In the genomic region with DNA sequence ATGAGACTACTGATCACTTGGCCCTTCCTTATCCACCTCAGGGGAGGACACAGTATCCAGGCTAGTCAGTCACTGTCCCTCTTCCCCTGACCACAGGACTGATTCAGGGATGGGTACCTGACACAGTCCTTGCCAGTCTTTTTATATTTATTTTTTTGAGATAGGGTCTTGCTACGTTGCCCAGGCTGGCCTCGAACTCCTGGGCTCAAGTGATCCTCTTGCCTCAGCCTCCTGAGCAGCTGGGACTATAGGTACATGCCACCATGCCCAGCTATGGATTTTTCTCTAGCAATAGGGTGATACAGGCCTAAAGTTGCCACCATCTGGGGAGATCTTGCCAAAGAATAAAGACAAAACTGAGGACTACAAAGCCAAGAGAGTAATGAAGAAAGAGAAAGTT, we compare ENCODE assay signal across 27 cellular contexts. TPM values are rescaled to one million over a fixed set of nuclear protein-coding genes. Genes with fewer than 3 reads are reported as not detected.
DNase-seq lines count a peak whose midpoint lies in the region; ATAC-seq, FAIRE-seq and TF ChIP-seq lines count a peak whose summit lies in the region.
"Had no signal": no experiment of that assay in that cellular context is flagged by ENCODE, and none has a peak within 500 bp of the region (broad histone marks: within the 10 kb centered on the region; RNA-seq: fewer than 3 reads in every experiment).

No MANE protein-coding gene starts in this region.

- DNase-seq in K562 (ENCODE audit: extremely low read depth in 1 of 4, low spot score in 3 of 4): no peak
- DNase-seq in endodermal cell: peak; percentile 4
- no peak for DNase-seq in GM12891 (ENCODE audit: insufficient read length, low spot score)
- no peak for DNase-seq in islet precursor cell
- no peak for DNase-seq in GDM1 (lab: John Stamatoyannopoulos, UW)
- DNase-seq: 8988T; ACHN; BE2C; C1 segment of cervical spinal cord; CD4-positive, alpha-beta memory T cell; CD4-positive, CD25-positive, alpha-beta regulatory T cell; CD8-positive, alpha-beta memory T cell; COR-L47; DMS 273 treated with DMSO at 0.1 percent for 48 hours; DMS153; DMS53; DMS79; DND-41; EL; GF-D8 had no signal

- BruUV-seq in K562 (replicated peaks; lab: Mats Ljungman, UMichigan): no TSS peak

- H3K27me3 ChIP-seq in K562 (ENCODE audit: control insufficient read depth in 2 of 2, insufficient read depth in 2 of 2, low read length in 2 of 2) (peaks cover 19 to 35% of the 10 kb centered on the region in 2 experiments), endodermal cell (ENCODE audit: control insufficient read depth, insufficient read depth, low read length, poor library complexity, severe bottlenecking) (no peaks in the 10 kb centered on the region)
- H3K27me3 ChIP-seq: BE2C had no signal

- TF ChIP-seq CTCF in HEK293 (tag by site-specific recombination; IDR thresholded peaks at IDR 0.05) (no peak), VCaP (conservative IDR thresholded peaks at IDR 0.05) (no peak), K562 (IDR thresholded peaks at IDR 0.05 in 2 of 3, conservative IDR thresholded peaks at IDR 0.05 in 1 of 3; ENCODE audit: insufficient read depth in 2 of 3, low read depth in 1 of 3, low read length in 3 of 3) (no peak), endodermal cell (conservative IDR thresholded peaks at IDR 0.05) (no peak)

- no peak overlapping the region for H3K27ac Mint-ChIP-seq in endodermal cell
- H3K27ac Mint-ChIP-seq: CD4-positive, CD25-positive, alpha-beta regulatory T cell; CD8-positive, alpha-beta memory T cell had no signal

- no peaks in the 10 kb centered on the region for H3K36me3 ChIP-seq in HEK293 (ENCODE audit: control insufficient read depth in 2 of 2, insufficient read depth in 1 of 2, low read length in 2 of 2)
- H3K36me3 ChIP-seq in K562 (ENCODE audit: control insufficient read depth, insufficient read depth, low read length): no peaks in the 10 kb centered on the region
- H3K36me3 ChIP-seq in endodermal cell (ENCODE audit: control insufficient read depth, insufficient read depth, low read length): no peaks in the 10 kb centered on the region
- H3K36me3 ChIP-seq: BE2C, BLaER1 had no signal

- no peak for ATAC-seq in K562

- no peak for TF ChIP-seq POLR2A in K562 (conservative IDR thresholded peaks at IDR 0.05)
- no peak for TF ChIP-seq POLR2A in GM12891 (IDR thresholded peaks at IDR 0.05; ENCODE audit: low read depth, low read length)

- H3K4me1 ChIP-seq in HEK293 (ENCODE audit: control insufficient read depth, insufficient read depth, low read length) (no peaks in the 10 kb centered on the region), K562 (replicated peaks in 1 of 2; ENCODE audit: control insufficient read depth in 2 of 2, insufficient read depth in 2 of 2, low read length in 2 of 2) (peaks cover 4 to 12% of the 10 kb centered on the region in 2 experiments; a peak in 4 of 5 replicates), endodermal cell (ENCODE audit: control insufficient read depth, insufficient read depth, low read length) (peaks cover 2% of the 10 kb centered on the region)
- H3K4me1 ChIP-seq: BE2C had no signal

- H4K20me1 ChIP-seq in K562 (replicated peaks; ENCODE audit: control insufficient read depth, insufficient read depth, low read length): no peaks in the 10 kb centered on the region
- H4K20me1 ChIP-seq: BLaER1 had no signal

- no peaks in the 10 kb centered on the region for H3K79me2 ChIP-seq in K562 (ENCODE audit: control insufficient read depth, insufficient read depth, low read length)

- no peak overlapping the region for H3K4me3 Mint-ChIP-seq in endodermal cell
- H3K4me3 Mint-ChIP-seq: CD14-positive monocyte; CD4-positive, alpha-beta memory T cell; CD4-positive, CD25-positive, alpha-beta regulatory T cell; CD8-positive, alpha-beta memory T cell had no signal

- in situ Hi-C loops in K562 (cut with MboI): no loop called here

- H3K4me2 ChIP-seq in K562 (ENCODE audit: insufficient read depth, low read length): no peak overlapping the region
- H3K4me2 ChIP-seq: BLaER1 had no signal

- 14% methylated on average over 2 of the region's 2 CpGs for WGBS in K562 (ENCODE audit: insufficient coverage, low coverage, missing lambda C conversion rate)
- 86 to 94% methylated on average over 2 of the region's 2 CpGs for WGBS in endodermal cell (ENCODE audit: insufficient coverage in 1 of 2, insufficient read length in 1 of 2), 2 experiments

- intact Hi-C loops in K562 (cut with micrococcal nuclease): no loop called here

- H3K4me1 Mint-ChIP-seq in endodermal cell: peaks cover 13% of the 10 kb centered on the region
- H3K4me1 Mint-ChIP-seq: CD14-positive monocyte; CD4-positive, CD25-positive, alpha-beta regulatory T cell; CD8-positive, alpha-beta memory T cell had no signal

- TF ChIP-seq EP300 in K562 (IDR thresholded peaks at IDR 0.05; ENCODE audit: low read length): no peak

- H3K9ac ChIP-seq in K562 (ENCODE audit: insufficient read depth in 1 of 2, low read depth in 2 of 2, low read length in 2 of 2): no peak overlapping the region
- H3K9ac ChIP-seq in endodermal cell (ENCODE audit: extremely low read depth, low read length, poor library complexity, severe bottlenecking): no peak overlapping the region
- H3K9ac ChIP-seq: BLaER1 had no signal

- no peak for TF ChIP-seq RAD21 in K562 (CRISPR knock-in tag; conservative IDR thresholded peaks at IDR 0.05 in 1 of 2, IDR thresholded peaks at IDR 0.05 in 1 of 2)

- H3K9me3 Mint-ChIP-seq in endodermal cell: no peaks in the 10 kb centered on the region
- H3K9me3 Mint-ChIP-seq: CD4-positive, CD25-positive, alpha-beta regulatory T cell had no signal

- no peaks in the 10 kb centered on the region for H3K9me1 ChIP-seq in K562 (ENCODE audit: control insufficient read depth, insufficient read depth, low read length)

- H3K9me3 ChIP-seq in HEK293 (ENCODE audit: control insufficient read depth, insufficient read depth, low read depth, low read length): no peaks in the 10 kb centered on the region
- no peaks in the 10 kb centered on the region for H3K9me3 ChIP-seq in K562 (replicated peaks; ENCODE audit: control insufficient read depth, insufficient read depth, low read depth, low read length)
- no peaks in the 10 kb centered on the region for H3K9me3 ChIP-seq in endodermal cell (ENCODE audit: control insufficient read depth, low read length)
- H3K9me3 ChIP-seq: BE2C, BLaER1 had no signal

- H3K36me3 Mint-ChIP-seq in endodermal cell (ENCODE audit: low read depth): no peaks in the 10 kb centered on the region
- H3K36me3 Mint-ChIP-seq: CD14-positive monocyte; CD4-positive, alpha-beta memory T cell; CD4-positive, CD25-positive, alpha-beta regulatory T cell; CD8-positive, alpha-beta memory T cell had no signal

- no peak overlapping the region for H3K27ac ChIP-seq in HEK293 (ENCODE audit: extremely low read depth, low read depth, low read length)
- H3K27ac ChIP-seq in VCaP: peak overlapping the region; percentile 42; the same call in 1 of the 2 replicates
- no peak overlapping the region for H3K27ac ChIP-seq in K562 (ENCODE audit: extremely low read depth, low read depth, low read length)
- H3K27ac ChIP-seq in endodermal cell (ENCODE audit: low read depth, low read length): no peak overlapping the region
- H3K27ac ChIP-seq: BLaER1 had no signal

- H3K4me3 ChIP-seq in HEK293 (ENCODE audit: low read depth, low read length): no peak overlapping the region
- H3K4me3 ChIP-seq in K562: no peak overlapping the region
- H3K4me3 ChIP-seq in endodermal cell (ENCODE audit: low read length): no peak overlapping the region
- H3K4me3 ChIP-seq: BLaER1 had no signal

- FAIRE-seq in K562 (lab: Jason Lieb, UNC): no peak
- no peak for FAIRE-seq in GM12891 (lab: Jason Lieb, UNC)
- FAIRE-seq: A204.1, GM12892, GM18507 had no signal

- H2AFZ ChIP-seq in K562 (ENCODE audit: low read depth, low read length): no peak overlapping the region

- POLR2A ChIA-PET in HEK293 (lab: Yijun Ruan, JAX): interaction anchor here (1.2 kb wide), 1 partner anchor 9 kb away, joined by 5 read pairs; no protein-coding TSS in a partner anchor
- POLR2A ChIA-PET in K562 (lab: Yijun Ruan, JAX): no interaction called here

- CTCF ChIA-PET in HEK293 (lab: Yijun Ruan, JAX) (interaction anchor here (0.7 to 1.4 kb wide), 2 partner anchors 30 to 55 kb away, joined by 4 to 5 read pairs; no protein-coding TSS in a partner anchor), K562 (lab: Yijun Ruan, JAX; ENCODE audit: low intra/inter-chr PET ratio) (no interaction called here)

- H3K27me3 Mint-ChIP-seq in endodermal cell (ENCODE audit: insufficient read depth): no peaks in the 10 kb centered on the region

RNA-seq across cellular contexts. Expression of gene TUBB2B, which starts 10.2 kb away (rescaled TPM):
- total RNA-seq in K562 (2011; cell fraction: chromatin; rRNA removed; ENCODE audit: low replicate concordance): 1.7 and 4.6 TPM in 2 replicates
- 5.0 and 6.5 TPM in 2 replicates for total RNA-seq in K562 (2011; cell fraction: nucleolus; rRNA removed)
- 3.4 and 3.9 TPM in 2 replicates for total RNA-seq in K562 (2011; cell fraction: nucleoplasm; rRNA removed)
- 6.4 and 7.3 TPM in 2 replicates for total RNA-seq in K562 (2014; rRNA removed)
- 1.6 and 2.3 TPM in 2 replicates for total RNA-seq in K562 (2014; rRNA removed; fragmentation: Illumina TruSeq; extraction: Trizol)
- total RNA-seq in K562 (2015; rRNA removed; fragmentation: Illumina TruSeq; extraction: Trizol): 3.3 and 3.8 TPM in 2 replicates
- total RNA-seq in K562 (2021): 5.1 and 5.8 TPM in 2 replicates
- 9.7 and 14.5 TPM in 2 replicates for polyA plus RNA-seq in K562 (2011; rRNA removed)
- polyA plus RNA-seq in K562 (2011; cell fraction: cytosol; rRNA removed): 18.8 and 24.4 TPM in 2 replicates
- polyA plus RNA-seq in K562 (2011; cell fraction: nucleus; rRNA removed): 5.8 and 7.2 TPM in 2 replicates
- 9.9 and 11.3 TPM in 2 replicates for polyA plus RNA-seq in K562 (2012)
- 4.6 and 9.1 TPM in 2 replicates for polyA plus RNA-seq in K562 (2014; fragmentation: Illumina TruSeq; extraction: Trizol)
- polyA plus RNA-seq in K562 (2014; fragmentation: Nextera tagmentation; extraction: Ambion mirVana): under 1 TPM; 0.11 to 0.18 TPM
- 6.1 and 7.0 TPM in 2 replicates for polyA plus RNA-seq in K562 (2014; rRNA removed)
- polyA minus RNA-seq in K562 (2011; rRNA and poly(A)+ RNA removed): 5.1 and 6.2 TPM in 2 replicates
- 7.5 and 11.3 TPM in 2 replicates for polyA minus RNA-seq in K562 (2011; cell fraction: cytosol; rRNA and poly(A)+ RNA removed)
- 2.7 and 6.1 TPM in 2 replicates for polyA minus RNA-seq in K562 (2011; cell fraction: nucleus; rRNA and poly(A)+ RNA removed)
- total RNA-seq in endodermal cell: 100 to 1,000 TPM; 253 to 304 TPM
- polyA plus RNA-seq in endodermal cell (2013, experiment 1 of 2): 836 TPM
- 726 TPM for polyA plus RNA-seq in endodermal cell (2013, experiment 2 of 2)
- polyA plus RNA-seq in GM12891 (2012; ENCODE audit: low read depth, missing spikeins): 33.4 TPM
- total RNA-seq: CD4-positive, alpha-beta memory T cell had no signal

RNA-seq across cellular contexts. Expression of gene PSMG4, which starts 41.5 kb away (rescaled TPM):
- total RNA-seq in K562 (2011; cell fraction: chromatin; rRNA removed; ENCODE audit: low replicate concordance): 101 and 118 TPM in 2 replicates
- 85.9 and 99.7 TPM in 2 replicates for total RNA-seq in K562 (2011; cell fraction: nucleolus; rRNA removed)
- total RNA-seq in K562 (2011; cell fraction: nucleoplasm; rRNA removed): 97.7 and 105 TPM in 2 replicates
- total RNA-seq in K562 (2014; rRNA removed) (123 and 126 TPM in 2 replicates), K562 (2014; rRNA removed; fragmentation: Illumina TruSeq; extraction: Trizol) (41.4 and 42.7 TPM in 2 replicates), K562 (2015; rRNA removed; fragmentation: Illumina TruSeq; extraction: Trizol) (52.0 and 56.4 TPM in 2 replicates), K562 (2021) (74.4 and 81.6 TPM in 2 replicates), endodermal cell (10 to 100 TPM; 16.0 to 21.5 TPM)
- polyA plus RNA-seq in K562 (2011; rRNA removed) (62.2 and 64.5 TPM in 2 replicates), K562 (2014; fragmentation: Illumina TruSeq; extraction: Trizol) (29.0 and 49.1 TPM in 2 replicates), K562 (2014; fragmentation: Nextera tagmentation; extraction: Ambion mirVana) (10 to 100 TPM; 12.9 to 19.4 TPM), K562 (2014; rRNA removed) (165 and 185 TPM in 2 replicates)
- 83.4 and 238 TPM in 2 replicates for polyA plus RNA-seq in K562 (2011; cell fraction: cytosol; rRNA removed)
- polyA plus RNA-seq in K562 (2011; cell fraction: nucleus; rRNA removed): 74.0 and 91.4 TPM in 2 replicates
- 79.5 and 80.8 TPM in 2 replicates for polyA plus RNA-seq in K562 (2012)
- 30.7 and 32.6 TPM in 2 replicates for polyA minus RNA-seq in K562 (2011; rRNA and poly(A)+ RNA removed)
- polyA minus RNA-seq in K562 (2011; cell fraction: cytosol; rRNA and poly(A)+ RNA removed): 14.1 and 15.7 TPM in 2 replicates
- polyA minus RNA-seq in K562 (2011; cell fraction: nucleus; rRNA and poly(A)+ RNA removed): 39.4 and 48.7 TPM in 2 replicates
- polyA plus RNA-seq in endodermal cell (2013, experiment 1 of 2): 18.5 TPM
- 18.2 TPM for polyA plus RNA-seq in endodermal cell (2013, experiment 2 of 2)
- 36.3 TPM for polyA plus RNA-seq in GM12891 (2012; ENCODE audit: low read depth, missing spikeins)

RNA-seq across cellular contexts. Expression of gene TUBB2A, which starts 59.9 kb away (rescaled TPM):
- 19.1 and 41.5 TPM in 2 replicates for total RNA-seq in K562 (2011; cell fraction: chromatin; rRNA removed; ENCODE audit: low replicate concordance)
- total RNA-seq in K562 (2011; cell fraction: nucleolus; rRNA removed): 35.0 and 37.2 TPM in 2 replicates
- 24.8 and 26.5 TPM in 2 replicates for total RNA-seq in K562 (2011; cell fraction: nucleoplasm; rRNA removed)
- total RNA-seq in K562 (2014; rRNA removed): 92.1 and 101 TPM in 2 replicates
- total RNA-seq in K562 (2014; rRNA removed; fragmentation: Illumina TruSeq; extraction: Trizol): 18.1 and 23.5 TPM in 2 replicates
- total RNA-seq in K562 (2015; rRNA removed; fragmentation: Illumina TruSeq; extraction: Trizol): 43.2 and 44.9 TPM in 2 replicates
- total RNA-seq in K562 (2021): 81.8 and 82.4 TPM in 2 replicates
- 45.6 and 52.0 TPM in 2 replicates for polyA plus RNA-seq in K562 (2011; rRNA removed)
- polyA plus RNA-seq in K562 (2011; cell fraction: cytosol; rRNA removed): 57.7 and 124 TPM in 2 replicates
- 49.0 and 58.3 TPM in 2 replicates for polyA plus RNA-seq in K562 (2011; cell fraction: nucleus; rRNA removed)
- polyA plus RNA-seq in K562 (2012): 70.6 and 119 TPM in 2 replicates
- 50.1 and 68.1 TPM in 2 replicates for polyA plus RNA-seq in K562 (2014; fragmentation: Illumina TruSeq; extraction: Trizol)
- polyA plus RNA-seq in K562 (2014; fragmentation: Nextera tagmentation; extraction: Ambion mirVana): 1 to 10 TPM; 3.6 to 6.3 TPM
- 73.1 and 73.4 TPM in 2 replicates for polyA plus RNA-seq in K562 (2014; rRNA removed)
- polyA minus RNA-seq in K562 (2011; rRNA and poly(A)+ RNA removed): 29.1 and 41.2 TPM in 2 replicates
- 61.6 and 63.4 TPM in 2 replicates for polyA minus RNA-seq in K562 (2011; cell fraction: cytosol; rRNA and poly(A)+ RNA removed)
- polyA minus RNA-seq in K562 (2011; cell fraction: nucleus; rRNA and poly(A)+ RNA removed): 17.5 and 22.9 TPM in 2 replicates
- 100 to 1,000 TPM; 262 to 297 TPM for total RNA-seq in endodermal cell
- polyA plus RNA-seq in endodermal cell (2013, experiment 1 of 2): 327 TPM
- polyA plus RNA-seq in endodermal cell (2013, experiment 2 of 2): 301 TPM
- 28.2 TPM for polyA plus RNA-seq in GM12891 (2012; ENCODE audit: low read depth, missing spikeins)

Comparison
In these comparisons a context has a peak if more than half of its experiments do, and no peak if none do; other contexts are left out.
1. RNA of gene TUBB2B, which starts 10.2 kb away (total RNA-seq): 253 to 304 TPM in endodermal cell; 1.6 to 7.3 TPM in K562; every median in the first group is over 10 times any median in the second.
2. Of the 44 proteins assayed by ChIP-seq in both K562 and HEK293: peak only in K562: none; only in HEK293: none; in both: ZNF121; in neither: 43.